8 cellular contexts compared by ENCODE assay signal in the genomic region with DNA sequence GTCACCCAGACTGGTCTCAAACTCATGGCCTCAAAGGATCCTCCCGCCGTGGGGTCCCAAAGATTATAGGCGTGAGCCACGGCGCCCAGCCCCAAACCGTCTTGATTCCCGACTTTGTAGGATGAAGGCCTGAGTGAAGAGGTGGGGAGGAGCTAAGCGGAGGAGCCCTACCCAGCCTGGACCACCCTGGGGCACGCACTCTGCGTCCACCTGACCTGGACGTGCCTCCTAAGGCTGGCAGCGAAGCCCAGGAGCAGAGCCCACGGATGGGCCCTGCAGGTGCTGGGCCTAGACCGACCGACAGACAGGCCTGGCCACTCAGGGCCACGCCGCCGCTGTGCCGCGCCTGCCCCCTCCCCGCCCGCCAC. TPM values are rescaled to one million over a fixed set of nuclear protein-coding genes. Genes with fewer than 3 reads are reported as not detected.
A peak's percentile ranks its signal among the peaks of the same experiment; 100 is the strongest.
DNase-seq lines count a peak whose midpoint lies in the region; ATAC-seq, FAIRE-seq and TF ChIP-seq lines count a peak whose summit lies in the region.
"Not testable (repeated sequence)": the region's sequence is repeated elsewhere in the genome, so short reads cannot be mapped to it uniquely, and the experiment has no call there.

No MANE protein-coding gene starts in this region.

- H3K27ac Mint-ChIP-seq in activated naive CD4-positive, alpha-beta T cell treated with anti-CD3 and anti-CD28 coated beads for 36 hours: peak overlapping the region; percentile 86

- ATAC-seq in GM19397 (IDR thresholded peaks at IDR 0.05; ENCODE audit: unreplicated experiment) (peak; percentile 3), HG03442 (IDR thresholded peaks at IDR 0.05; ENCODE audit: unreplicated experiment) (peak; percentile 4), HepG2 (peak; percentile 27)

- H3K9me3 ChIP-seq in HepG2 (ENCODE audit: low read length); sigmoid colon: not testable (repeated sequence)

- CTCF ChIA-PET in activated naive CD4-positive, alpha-beta T cell treated with anti-CD3 and anti-CD28 coated beads for 36 hours (lab: Charles Lee): interaction anchor here (1.3 to 2.8 kb wide), 3 partner anchors 36 to 337 kb away, joined by 6 to 14 read pairs (median 6); partner anchors contain the start of gene CCDC74A
- CTCF ChIA-PET in HepG2 (lab: Yijun Ruan, JAX; ENCODE audit: low intra/inter-chr PET ratio, low total read pairs): interaction anchor here (1.6 to 2.3 kb wide), 2 partner anchors 78 to 338 kb away, joined by 9 to 14 read pairs; no protein-coding TSS in a partner anchor

- TF ChIP-seq EP300 in HepG2 (IDR thresholded peaks at IDR 0.05; ENCODE audit: low read depth in 2 of 2, low read length in 2 of 2); HepG2 (CRISPR knock-in tag; IDR thresholded peaks at IDR 0.05; ENCODE audit: borderline replicate concordance); sigmoid colon (IDR thresholded peaks at IDR 0.05): not testable (repeated sequence)

- TF ChIP-seq CTCF in AG10803 (conservative IDR thresholded peaks at IDR 0.05; ENCODE audit: low read length); HepG2 (CRISPR knock-in tag; IDR thresholded peaks at IDR 0.05); sigmoid colon (IDR thresholded peaks at IDR 0.05): not testable (repeated sequence)

- POLR2A ChIA-PET in HepG2 (lab: Yijun Ruan, JAX): not testable (repeated sequence)

- peaks cover 63% of the 10 kb centered on the region for H3K79me2 ChIP-seq in HepG2 (ENCODE audit: insufficient read depth, low read length)

- intact Hi-C loops in activated naive CD4-positive, alpha-beta T cell treated with anti-CD3 and anti-CD28 coated beads for 36 hours (cut with micrococcal nuclease): loop anchor here (5.0 to 10.0 kb wide), 3 partner anchors 64 to 1117 kb away; no protein-coding TSS in a partner anchor
- intact Hi-C loops in HepG2 (cut with micrococcal nuclease; ENCODE audit: unreplicated experiment) (loop anchor here (5.0 to 10.0 kb wide), 3 partner anchors 36 to 337 kb away; partner anchors contain the start of gene CCDC74A), sigmoid colon (cut with DNase I) (loop anchor here (5.0 kb wide), 1 partner anchor 384 kb away; the partner anchor contains the start of gene PLEKHB2)

- not testable (repeated sequence) for H3K27me3 Mint-ChIP-seq in activated naive CD4-positive, alpha-beta T cell treated with anti-CD3 and anti-CD28 coated beads for 36 hours (ENCODE audit: low read depth)

- peak overlapping the region; percentile 99 for H3K4me2 ChIP-seq in HepG2 (ENCODE audit: low read depth, low read length)

- not testable (repeated sequence) for H3K9me3 Mint-ChIP-seq in activated naive CD4-positive, alpha-beta T cell treated with anti-CD3 and anti-CD28 coated beads for 36 hours

- peaks cover 37% of the 10 kb centered on the region for H3K4me1 Mint-ChIP-seq in activated naive CD4-positive, alpha-beta T cell treated with anti-CD3 and anti-CD28 coated beads for 36 hours (ENCODE audit: low read depth)

- not testable (repeated sequence) for TF ChIP-seq RAD21 in HepG2 (CRISPR knock-in tag; IDR thresholded peaks at IDR 0.05)

- H3K4me3 ChIP-seq in AG10803 (ENCODE audit: low read length): peak overlapping the region; percentile 65
- peak overlapping the region; percentile 61 to 98 (median 91) for H3K4me3 ChIP-seq in HepG2 (replicated peaks in 1 of 3; ENCODE audit: insufficient read depth in 1 of 3, low read depth in 2 of 3, low read length in 3 of 3)
- H3K4me3 ChIP-seq in sigmoid colon: peak overlapping the region; percentile 33 to 81 (median 76)

- H4K20me1 ChIP-seq in HepG2 (ENCODE audit: insufficient read depth, low read length): not testable (repeated sequence)

- FAIRE-seq in HepG2 (lab: Jason Lieb, UNC): not testable (repeated sequence)

- H2AFZ ChIP-seq in HepG2 (ENCODE audit: low read length): not testable (repeated sequence)

- H3K27ac ChIP-seq in epithelial cell of prostate (peak overlapping the region; percentile 67), HepG2 (ENCODE audit: extremely low read length, insufficient read depth, low read length) (peak overlapping the region; percentile 62), sigmoid colon (peak overlapping the region in 1 of 4 donors; percentile 7)

- peaks cover 58% of the 10 kb centered on the region for H3K4me1 ChIP-seq in HepG2 (ENCODE audit: insufficient read depth, low read length)
- peaks cover 0 to 30% (median 20%) of the 10 kb centered on the region in 4 donors for H3K4me1 ChIP-seq in sigmoid colon

- not testable (repeated sequence) for TF ChIP-seq POLR2A in HepG2 (IDR thresholded peaks at IDR 0.05; ENCODE audit: insufficient read depth in 1 of 2, low read depth in 2 of 2, low read length in 2 of 2); sigmoid colon (IDR thresholded peaks at IDR 0.05)

- H3K27me3 ChIP-seq in HepG2 (ENCODE audit: control insufficient read depth in 1 of 2, insufficient read depth in 2 of 2, low read length in 2 of 2); sigmoid colon: not testable (repeated sequence)

- peak overlapping the region; percentile 97 for H3K9ac ChIP-seq in HepG2 (ENCODE audit: insufficient read depth, low read depth, low read length)

- H3K36me3 Mint-ChIP-seq in activated naive CD4-positive, alpha-beta T cell treated with anti-CD3 and anti-CD28 coated beads for 36 hours (ENCODE audit: low read depth): peaks cover 25% of the 10 kb centered on the region

- WGBS in HepG2 (ENCODE audit: low lambda C conversion rate): 2% methylated on average over 12 of the region's 22 CpGs
- 7 to 13% methylated on average over 22 of the region's 22 CpGs for WGBS in sigmoid colon, 2 donors

- not testable (repeated sequence) for BruUV-seq in HepG2 (replicated peaks; lab: Mats Ljungman, UMichigan)

- H3K36me3 ChIP-seq in HepG2 (replicated peaks in 1 of 2; ENCODE audit: control insufficient read depth in 1 of 2, insufficient read depth in 2 of 2, low read length in 2 of 2): peaks cover 3 to 17% of the 10 kb centered on the region in 2 experiments; a peak in 3 of 5 replicates
- not testable (repeated sequence) for H3K36me3 ChIP-seq in sigmoid colon

- DNase-seq in AG10803 (ENCODE audit: low read depth); activated naive CD4-positive, alpha-beta T cell treated with anti-CD3 and anti-CD28 coated beads for 36 hours; epithelial cell of prostate (ENCODE audit: low read depth, low spot score); HepG2 (ENCODE audit: low spot score); sigmoid colon: not testable (repeated sequence)
- peak; percentile 44 for DNase-seq in OCI-M1 (lab: John Stamatoyannopoulos, UW)

- peak overlapping the region; percentile 83 for H3K4me3 Mint-ChIP-seq in activated naive CD4-positive, alpha-beta T cell treated with anti-CD3 and anti-CD28 coated beads for 36 hours

- in situ Hi-C loops in HepG2 (cut with HindIII; ENCODE audit: extremely low pct_ligation_motif_present, low pct_unique_long_range_greater_than_20kb): loop anchor here (25.0 kb wide), 1 partner anchor 1304 kb away; the partner anchor contains the start of genes MZT2B, SMPD4 and TUBA3E

RNA-seq across cellular contexts. Expression of gene MZT2A, which starts 0.7 kb away (rescaled TPM):
- 100 to 1,000 TPM; 230 to 231 TPM for total RNA-seq in activated naive CD4-positive, alpha-beta T cell treated with anti-CD3 and anti-CD28 coated beads for 36 hours
- total RNA-seq in HepG2 (2016; rRNA removed; fragmentation: Illumina TruSeq; extraction: Trizol): 291 and 349 TPM in 2 replicates
- total RNA-seq in HepG2 (2016; cell fraction: cytosol; rRNA removed; fragmentation: Illumina TruSeq; extraction: Trizol; ENCODE audit: low read depth): 428 and 487 TPM in 2 replicates
- total RNA-seq in HepG2 (2016; cell fraction: insoluble cytoplasmic fraction; rRNA removed; fragmentation: Illumina TruSeq; extraction: Trizol): 289 and 347 TPM in 2 replicates
- 466 and 543 TPM in 2 replicates for total RNA-seq in HepG2 (2016; cell fraction: membrane; rRNA removed; fragmentation: Illumina TruSeq; extraction: Trizol)
- total RNA-seq in HepG2 (2016; cell fraction: nucleus; rRNA removed; fragmentation: Illumina TruSeq; extraction: Trizol): 119 and 151 TPM in 2 replicates
- 205 and 221 TPM in 2 replicates for polyA plus RNA-seq in HepG2 (2011; rRNA removed)
- polyA plus RNA-seq in HepG2 (2011; cell fraction: cytosol; rRNA removed): 115 and 305 TPM in 2 replicates
- 112 and 128 TPM in 2 replicates for polyA plus RNA-seq in HepG2 (2011; cell fraction: nucleus; rRNA removed)
- polyA plus RNA-seq in HepG2 (2012): 143 and 187 TPM in 2 replicates
- 374 and 433 TPM in 2 replicates for polyA plus RNA-seq in HepG2 (2016; cell fraction: cytosol; fragmentation: Illumina TruSeq; extraction: Trizol; ENCODE audit: low read depth)
- polyA plus RNA-seq in HepG2 (2016; cell fraction: insoluble cytoplasmic fraction; fragmentation: Illumina TruSeq; extraction: Trizol; ENCODE audit: low read depth): 239 and 240 TPM in 2 replicates
- polyA plus RNA-seq in HepG2 (2016; cell fraction: membrane; fragmentation: Illumina TruSeq; extraction: Trizol; ENCODE audit: low read depth): 346 and 362 TPM in 2 replicates
- polyA plus RNA-seq in HepG2 (2016; cell fraction: nucleus; fragmentation: Illumina TruSeq; extraction: Trizol; ENCODE audit: insufficient read depth, low read depth): 193 and 199 TPM in 2 replicates
- polyA minus RNA-seq in HepG2 (2011; rRNA and poly(A)+ RNA removed; ENCODE audit: low replicate concordance): 27.1 and 58.6 TPM in 2 replicates
- polyA minus RNA-seq in HepG2 (2011; cell fraction: cytosol; rRNA and poly(A)+ RNA removed): 43.0 and 50.7 TPM in 2 replicates
- polyA minus RNA-seq in HepG2 (2011; cell fraction: nucleus; rRNA and poly(A)+ RNA removed): 27.1 and 31.8 TPM in 2 replicates
- total RNA-seq in sigmoid colon: 10 to 100 TPM; 72.1 to 93.3 (median 83.2) TPM
- 100 to 1,000 TPM in 1 of 3 donors, 10 to 100 TPM in 2; 69.7 to 166 (median 79.3) TPM for polyA plus RNA-seq in sigmoid colon

RNA-seq across cellular contexts. Expression of gene TUBA3D, which starts 15.5 kb away (rescaled TPM):
- not detected for total RNA-seq in activated naive CD4-positive, alpha-beta T cell treated with anti-CD3 and anti-CD28 coated beads for 36 hours
- total RNA-seq in HepG2 (2016; rRNA removed; fragmentation: Illumina TruSeq; extraction: Trizol) (not detected in 2 replicates), sigmoid colon (not detected)
- not detected in 2 replicates for total RNA-seq in HepG2 (2016; cell fraction: cytosol; rRNA removed; fragmentation: Illumina TruSeq; extraction: Trizol; ENCODE audit: low read depth)
- total RNA-seq in HepG2 (2016; cell fraction: insoluble cytoplasmic fraction; rRNA removed; fragmentation: Illumina TruSeq; extraction: Trizol): not detected in 2 replicates
- not detected in 2 replicates for total RNA-seq in HepG2 (2016; cell fraction: membrane; rRNA removed; fragmentation: Illumina TruSeq; extraction: Trizol)
- not detected in 2 replicates for total RNA-seq in HepG2 (2016; cell fraction: nucleus; rRNA removed; fragmentation: Illumina TruSeq; extraction: Trizol)
- polyA plus RNA-seq in HepG2 (2011; rRNA removed) (not detected in 2 replicates), sigmoid colon (under 1 TPM in 2 of 3 donors, not detected in 1; 0.54 to 0.60 TPM)
- polyA plus RNA-seq in HepG2 (2011; cell fraction: cytosol; rRNA removed): not detected in 2 replicates
- polyA plus RNA-seq in HepG2 (2011; cell fraction: nucleus; rRNA removed): not detected in 2 replicates
- polyA plus RNA-seq in HepG2 (2012): 0.15 and 0.28 TPM in 2 replicates
- polyA plus RNA-seq in HepG2 (2016; cell fraction: cytosol; fragmentation: Illumina TruSeq; extraction: Trizol; ENCODE audit: low read depth): not detected in 2 replicates
- polyA plus RNA-seq in HepG2 (2016; cell fraction: insoluble cytoplasmic fraction; fragmentation: Illumina TruSeq; extraction: Trizol; ENCODE audit: low read depth): not detected in 2 replicates
- polyA plus RNA-seq in HepG2 (2016; cell fraction: membrane; fragmentation: Illumina TruSeq; extraction: Trizol; ENCODE audit: low read depth): not detected in 2 replicates
- not detected in 2 replicates for polyA plus RNA-seq in HepG2 (2016; cell fraction: nucleus; fragmentation: Illumina TruSeq; extraction: Trizol; ENCODE audit: insufficient read depth, low read depth)
- 0.09 TPM in 1 of 2 replicates, not detected in the other for polyA minus RNA-seq in HepG2 (2011; rRNA and poly(A)+ RNA removed; ENCODE audit: low replicate concordance)
- not detected in 2 replicates for polyA minus RNA-seq in HepG2 (2011; cell fraction: cytosol; rRNA and poly(A)+ RNA removed)
- polyA minus RNA-seq in HepG2 (2011; cell fraction: nucleus; rRNA and poly(A)+ RNA removed): not detected in 2 replicates

RNA-seq across cellular contexts. Expression of gene CCDC74A, which starts 36.2 kb away (rescaled TPM):
- total RNA-seq in activated naive CD4-positive, alpha-beta T cell treated with anti-CD3 and anti-CD28 coated beads for 36 hours: 1 to 10 TPM; 6.8 to 7.1 TPM
- total RNA-seq in HepG2 (2016; rRNA removed; fragmentation: Illumina TruSeq; extraction: Trizol) (0.15 TPM in 1 of 2 replicates, not detected in the other), sigmoid colon (10 to 100 TPM in 2 of 4 donors, 1 to 10 TPM in 2; 8.2 to 24.4 (median 14.9) TPM)
- 0.35 and 0.40 TPM in 2 replicates for total RNA-seq in HepG2 (2016; cell fraction: cytosol; rRNA removed; fragmentation: Illumina TruSeq; extraction: Trizol; ENCODE audit: low read depth)
- total RNA-seq in HepG2 (2016; cell fraction: insoluble cytoplasmic fraction; rRNA removed; fragmentation: Illumina TruSeq; extraction: Trizol): 0.15 TPM in 1 of 2 replicates, not detected in the other
- 0.28 and 0.46 TPM in 2 replicates for total RNA-seq in HepG2 (2016; cell fraction: membrane; rRNA removed; fragmentation: Illumina TruSeq; extraction: Trizol)
- total RNA-seq in HepG2 (2016; cell fraction: nucleus; rRNA removed; fragmentation: Illumina TruSeq; extraction: Trizol): not detected in 2 replicates
- polyA plus RNA-seq in HepG2 (2011; rRNA removed) (0.17 and 0.18 TPM in 2 replicates), sigmoid colon (1 to 10 TPM; 1.2 to 4.8 (median 3.0) TPM)
- 0.04 TPM in 1 of 2 replicates, not detected in the other for polyA plus RNA-seq in HepG2 (2011; cell fraction: cytosol; rRNA removed)
- polyA plus RNA-seq in HepG2 (2011; cell fraction: nucleus; rRNA removed): 0.57 and 0.92 TPM in 2 replicates
- polyA plus RNA-seq in HepG2 (2012): not detected in 2 replicates
- 0.22 and 0.25 TPM in 2 replicates for polyA plus RNA-seq in HepG2 (2016; cell fraction: cytosol; fragmentation: Illumina TruSeq; extraction: Trizol; ENCODE audit: low read depth)
- not detected in 2 replicates for polyA plus RNA-seq in HepG2 (2016; cell fraction: insoluble cytoplasmic fraction; fragmentation: Illumina TruSeq; extraction: Trizol; ENCODE audit: low read depth)
- polyA plus RNA-seq in HepG2 (2016; cell fraction: membrane; fragmentation: Illumina TruSeq; extraction: Trizol; ENCODE audit: low read depth): 0.19 and 0.52 TPM in 2 replicates
- polyA plus RNA-seq in HepG2 (2016; cell fraction: nucleus; fragmentation: Illumina TruSeq; extraction: Trizol; ENCODE audit: insufficient read depth, low read depth): 0.51 TPM in 1 of 2 replicates, not detected in the other
- 0.14 and 0.47 TPM in 2 replicates for polyA minus RNA-seq in HepG2 (2011; rRNA and poly(A)+ RNA removed; ENCODE audit: low replicate concordance)
- not detected in 2 replicates for polyA minus RNA-seq in HepG2 (2011; cell fraction: cytosol; rRNA and poly(A)+ RNA removed)
- polyA minus RNA-seq in HepG2 (2011; cell fraction: nucleus; rRNA and poly(A)+ RNA removed): 0.62 TPM in 1 of 2 replicates, not detected in the other
